Comparison of ENCODE assay signal across 8 cellular contexts in genomic region chr17:43766413-43767052, GRCh38. TPM values are rescaled to one million over a fixed set of nuclear protein-coding genes. Genes with fewer than 3 reads are reported as not detected.
DNase-seq lines count a peak whose midpoint lies in the region; ATAC-seq and TF ChIP-seq lines count a peak whose summit lies in the region.

No MANE protein-coding gene starts in this region.

- H3F3A ChIP-seq in SU-DHL-6 (ENCODE audit: insufficient read depth), result no peaks in the 10 kb centered on the region

- H3K27ac Mint-ChIP-seq in CD8-positive, alpha-beta memory T cell, result no peak overlapping the region

- H3K4me3 ChIP-seq in CD8-positive, alpha-beta memory T cell (ENCODE audit: low read length), result no peak overlapping the region
- H3K4me3 ChIP-seq in SU-DHL-6 (ENCODE audit: insufficient read depth, low read length, poor library complexity, severe bottlenecking) (no peak overlapping the region), cardiac fibroblast (replicated peaks in 1 of 2; ENCODE audit: low read depth in 2 of 2, low read length in 2 of 2) (no peak overlapping the region), lung (no peak overlapping the region)

- no peak overlapping the region for H3K4me2 ChIP-seq in SU-DHL-6 (ENCODE audit: low read depth, low read length, poor library complexity, severe bottlenecking)

- H3K4me3 Mint-ChIP-seq in CD8-positive, alpha-beta memory T cell, result no peak overlapping the region

- H3K4me1 Mint-ChIP-seq in CD8-positive, alpha-beta memory T cell, result no peaks in the 10 kb centered on the region

- peaks cover 3 to 24% (median 10%) of the 10 kb centered on the region in 3 donors for H3K36me3 Mint-ChIP-seq in CD8-positive, alpha-beta memory T cell

- H4K20me1 ChIP-seq in SU-DHL-6 (ENCODE audit: low read depth, low read length), result no peaks in the 10 kb centered on the region

- H3K9ac ChIP-seq in SU-DHL-6 (ENCODE audit: low read length), result no peak overlapping the region

- WGBS in lung, 2 donors, result 43 to 57% methylated on average over 7 of the region's 7 CpGs

- H3K9me2 ChIP-seq in SU-DHL-6 (replicated peaks; ENCODE audit: insufficient read depth, low read length), result no peaks in the 10 kb centered on the region

- peak; percentile 94 for TF ChIP-seq CTCF in SU-DHL-6 (IDR thresholded peaks at IDR 0.05; ENCODE audit: insufficient read depth, low read length, poor library complexity, severe bottlenecking)
- TF ChIP-seq CTCF in cardiac fibroblast (IDR thresholded peaks at IDR 0.05; ENCODE audit: low read depth, low read length), result peak; percentile 88
- peak; percentile 61 for TF ChIP-seq CTCF in lung (IDR thresholded peaks at IDR 0.05; ENCODE audit: control extremely low read depth, extremely low read depth)

- H2AFZ ChIP-seq in SU-DHL-6 (ENCODE audit: low read depth, low read length, severe bottlenecking), result no peak overlapping the region

- H3K4me1 ChIP-seq in CD8-positive, alpha-beta memory T cell (ENCODE audit: insufficient read depth, low read length), result no peaks in the 10 kb centered on the region
- H3K4me1 ChIP-seq in lung (ENCODE audit: control insufficient read depth in 2 of 2, insufficient read depth in 2 of 2, low read length in 2 of 2), result peaks cover 1 to 3% of the 10 kb centered on the region in 2 donors

- peak; percentile 55 for ATAC-seq in lung (ENCODE audit: insufficient read depth, low FRiP score)

- no peaks in the 10 kb centered on the region for H3K27me3 ChIP-seq in CD8-positive, alpha-beta memory T cell (ENCODE audit: insufficient read depth, low read length, poor library complexity, severe bottlenecking)
- H3K27me3 ChIP-seq in SU-DHL-6 (ENCODE audit: low read length), result no peaks in the 10 kb centered on the region
- H3K27me3 ChIP-seq in lung (ENCODE audit: control insufficient read depth, insufficient read depth), result no peaks in the 10 kb centered on the region

- no peak overlapping the region for H3K27ac ChIP-seq in CD8-positive, alpha-beta memory T cell (ENCODE audit: low read depth, low read length)
- H3K27ac ChIP-seq in SU-DHL-6 (ENCODE audit: low read depth, low read length), result no peak overlapping the region
- no peak overlapping the region for H3K27ac ChIP-seq in lung (ENCODE audit: low read depth in 1 of 2, low read length in 1 of 2)

- H3K9me3 Mint-ChIP-seq in CD8-positive, alpha-beta memory T cell, result no peaks in the 10 kb centered on the region

- DNase-seq in CD8-positive, alpha-beta memory T cell, result peak in 3 of 5 donors; percentile 42 to 64 (median 45)
- peak; percentile 72 for DNase-seq in HEK293T (ENCODE audit: extremely low spot score)
- peak; percentile 67 to 73 for DNase-seq in cardiac fibroblast (ENCODE audit: low read depth in 2 of 2)
- DNase-seq in lung (ENCODE audit: low spot score), result no peak
- DNase-seq in stimulated activated CD8-positive, alpha-beta memory T cell treated with anti-CD3 and anti-CD28 coated beads, Interleukin-7, amount 100 ng/mL, for 1 hour (ENCODE audit: low read depth in 2 of 2), result peak; percentile 22 to 23
- no peak for DNase-seq in NCI-H2029 treated with DMSO at 0.1 percent for 48 hours (lab: John Stamatoyannopoulos, UW)
- DNase-seq in SKM-1 treated with dmso at 0.1 percent for 144 hours (lab: John Stamatoyannopoulos, UW; ENCODE audit: unreplicated experiment), result no peak

- peaks cover 0 to 9% of the 10 kb centered on the region in 2 donors for H3K27me3 Mint-ChIP-seq in CD8-positive, alpha-beta memory T cell

- H3K36me3 ChIP-seq in CD8-positive, alpha-beta memory T cell (ENCODE audit: insufficient read depth, low read length), result no peaks in the 10 kb centered on the region
- H3K36me3 ChIP-seq in SU-DHL-6 (ENCODE audit: low read length) (no peaks in the 10 kb centered on the region), lung (ENCODE audit: control insufficient read depth in 2 of 2, insufficient read depth in 2 of 2, low read length in 2 of 2) (peaks cover 16 to 29% of the 10 kb centered on the region in 2 donors)

- H3K9me3 ChIP-seq in CD8-positive, alpha-beta memory T cell (ENCODE audit: low read length), result no peaks in the 10 kb centered on the region
- H3K9me3 ChIP-seq in SU-DHL-6 (ENCODE audit: insufficient read depth, low read length) (no peaks in the 10 kb centered on the region), lung (ENCODE audit: control insufficient read depth in 2 of 2, insufficient read depth in 1 of 2, low read length in 1 of 2) (no peaks in the 10 kb centered on the region)

- CTCF ChIA-PET in CD8-positive, alpha-beta memory T cell (lab: Charles Lee), result interaction anchor here (0.9 to 13.1 kb wide), 22 partner anchors 9 to 190 kb away, joined by 3 to 335 read pairs (median 4); partner anchors contain the start of genes CD300LG and DUSP3
- CTCF ChIA-PET in HEK293T (lab: Yijun Ruan, JAX), result interaction anchor here (0.5 to 3.3 kb wide), 20 partner anchors 8 to 242 kb away, joined by 3 to 23 read pairs (median 3); partner anchors contain the start of gene CD300LG

- no peaks in the 10 kb centered on the region for H3K79me2 ChIP-seq in SU-DHL-6 (ENCODE audit: insufficient read depth, low read length)

- POLR2A ChIA-PET in CD8-positive, alpha-beta memory T cell (lab: Charles Lee), result no interaction called here
- POLR2A ChIA-PET in HEK293T (lab: Yijun Ruan, JAX), result interaction anchor here (1.3 kb wide), 1 partner anchor 12 kb away, joined by 6 read pairs; the partner anchor contains the start of gene DUSP3

TF ChIP-seq in HEK293T, 16 proteins besides CTCF, POLR2A, EP300 and RAD21:
- TF ChIP-seq HDGF (IDR thresholded peaks at IDR 0.05; ENCODE audit: borderline replicate concordance) (no peak), ARNT (IDR thresholded peaks at IDR 0.05) (no peak), FOXA1 (IDR thresholded peaks at IDR 0.05) (no peak)

RNA-seq across cellular contexts. Expression of gene SOST, which starts 7.9 kb away (rescaled TPM):
- total RNA-seq in CD8-positive, alpha-beta memory T cell, result not detected
- not detected for polyA plus RNA-seq in CD8-positive, alpha-beta memory T cell
- not detected for total RNA-seq in lung
- polyA plus RNA-seq in lung, result under 1 TPM; 0.02 to 0.04 TPM

RNA-seq across cellular contexts. Expression of gene DUSP3, which starts 12.2 kb away (rescaled TPM):
- 10 to 100 TPM; 14.0 to 14.4 TPM for total RNA-seq in CD8-positive, alpha-beta memory T cell
- 7.7 TPM for polyA plus RNA-seq in CD8-positive, alpha-beta memory T cell
- total RNA-seq in lung, result 10 to 100 TPM; 49.6 to 86.3 TPM
- polyA plus RNA-seq in lung, result 10 to 100 TPM; 50.5 to 82.6 TPM

RNA-seq across cellular contexts. Expression of gene CFAP97D1, which starts 13.7 kb away (rescaled TPM):
- not detected for total RNA-seq in CD8-positive, alpha-beta memory T cell
- polyA plus RNA-seq in CD8-positive, alpha-beta memory T cell, result not detected
- total RNA-seq in lung, result under 1 TPM in 1 of 2 donors, not detected in 1; 0.06 TPM
- polyA plus RNA-seq in lung, result under 1 TPM; 0.01 to 0.02 TPM

Comparison
In these comparisons a context has a peak if more than half of its experiments do, and no peak if none do; other contexts are left out.
1. DNase-seq: peak in CD8-positive, alpha-beta memory T cell (3 of 5), HEK293T (single experiment), cardiac fibroblast (2 of 2) and stimulated activated CD8-positive, alpha-beta memory T cell treated with anti-CD3 and anti-CD28 coated beads, Interleukin-7, amount 100 ng/mL, for 1 hour (2 of 2); none in lung (single experiment), NCI-H2029 treated with DMSO at 0.1 percent for 48 hours (single experiment) and SKM-1 treated with dmso at 0.1 percent for 144 hours (single experiment).
2. Peak in every context shown above with its lines, with median percentiles within 50 percentile points of each other: CTCF ChIP-seq.